11 cellular contexts compared by ENCODE assay signal in genomic region chr7:94368371-94368791, GRCh38. TPM values are rescaled to one million over a fixed set of nuclear protein-coding genes. Genes with fewer than 3 reads are reported as not detected.
DNase-seq lines count a peak whose midpoint lies in the region; ATAC-seq and TF ChIP-seq lines count a peak whose summit lies in the region.
"Had no signal": no experiment of that assay in that cellular context is flagged by ENCODE, and none has a peak within 500 bp of the region (broad histone marks: within the 10 kb centered on the region; RNA-seq: fewer than 3 reads in every experiment).

No MANE protein-coding gene starts in this region.

- no peak overlapping the region for H3K4me3 ChIP-seq in choroid plexus epithelial cell (ENCODE audit: low read depth, low read length)
- H3K4me3 ChIP-seq: BLaER1 treated with 17β-estradiol and CSF1 and Interleukin-3, amounts not matched to agents 10 nM and 100 nM had no signal

- H3K9me3 Mint-ChIP-seq in activated T-helper 1 cell treated with anti-CD3 and anti-CD28 coated beads, Interleukin-12 subunit alpha, Interleukin-12 subunit beta, Interleukin-2, Interleukin-4 antibody, amounts not matched to agents 30 ng/mL and 10 ng/mL and 1 ng/mL, durations not matched to agents 14 hours and 24 hours and 36 hours = no peaks in the 10 kb centered on the region
- peaks cover 12% of the 10 kb centered on the region for H3K9me3 Mint-ChIP-seq in WTC11
- H3K9me3 Mint-ChIP-seq: activated T-cell treated with anti-CD3 and anti-CD28 coated beads, Interleukin-2, amount 50 U/mL, for 24 hours had no signal

- POLR2A ChIA-PET in WTC11 (lab: Charles Lee) = interaction anchor here (0.6 to 0.9 kb wide), 2 partner anchors 46 to 136 kb away, joined by 3 to 6 read pairs; no protein-coding TSS in a partner anchor

- TF ChIP-seq CTCF in choroid plexus epithelial cell (conservative IDR thresholded peaks at IDR 0.05; ENCODE audit: low read depth, low read length) (no peak), WTC11 (IDR thresholded peaks at IDR 0.05) (no peak)

- no peaks in the 10 kb centered on the region for H3K4me1 Mint-ChIP-seq in activated T-helper 1 cell treated with anti-CD3 and anti-CD28 coated beads, Interleukin-12 subunit alpha, Interleukin-12 subunit beta, Interleukin-2, Interleukin-4 antibody, amounts not matched to agents 30 ng/mL and 10 ng/mL and 1 ng/mL, durations not matched to agents 14 hours and 24 hours and 36 hours (ENCODE audit: low read depth)
- H3K4me1 Mint-ChIP-seq in WTC11 = peaks cover 15% of the 10 kb centered on the region

- H3K36me3 Mint-ChIP-seq in activated T-helper 1 cell treated with anti-CD3 and anti-CD28 coated beads, Interleukin-12 subunit alpha, Interleukin-12 subunit beta, Interleukin-2, Interleukin-4 antibody, amounts not matched to agents 30 ng/mL and 10 ng/mL and 1 ng/mL, durations not matched to agents 14 hours and 24 hours and 36 hours (ENCODE audit: low read depth) = no peaks in the 10 kb centered on the region
- H3K36me3 Mint-ChIP-seq in WTC11 = no peaks in the 10 kb centered on the region

- intact Hi-C loops in activated T-helper 1 cell treated with anti-CD3 and anti-CD28 coated beads, Interleukin-12 subunit alpha, Interleukin-12 subunit beta, Interleukin-2, Interleukin-4 antibody, amounts not matched to agents 30 ng/mL and 10 ng/mL and 1 ng/mL, durations not matched to agents 14 hours and 24 hours and 36 hours (cut with micrococcal nuclease) = no loop called here

- no peak overlapping the region for H3K4me3 Mint-ChIP-seq in activated T-helper 1 cell treated with anti-CD3 and anti-CD28 coated beads, Interleukin-12 subunit alpha, Interleukin-12 subunit beta, Interleukin-2, Interleukin-4 antibody, amounts not matched to agents 30 ng/mL and 10 ng/mL and 1 ng/mL, durations not matched to agents 14 hours and 24 hours and 36 hours
- H3K4me3 Mint-ChIP-seq in WTC11 = no peak overlapping the region
- H3K4me3 Mint-ChIP-seq: activated T-cell treated with anti-CD3 and anti-CD28 coated beads, Interleukin-2, amount 50 U/mL, for 24 hours had no signal

- no peak overlapping the region for H3K27ac Mint-ChIP-seq in activated T-helper 1 cell treated with anti-CD3 and anti-CD28 coated beads, Interleukin-12 subunit alpha, Interleukin-12 subunit beta, Interleukin-2, Interleukin-4 antibody, amounts not matched to agents 30 ng/mL and 10 ng/mL and 1 ng/mL, durations not matched to agents 14 hours and 24 hours and 36 hours
- no peak overlapping the region for H3K27ac Mint-ChIP-seq in WTC11
- H3K27ac Mint-ChIP-seq: activated T-cell treated with anti-CD3 and anti-CD28 coated beads, Interleukin-2, amount 50 U/mL, for 24 hours had no signal

- peaks cover 11% of the 10 kb centered on the region for H3K27me3 Mint-ChIP-seq in activated T-helper 1 cell treated with anti-CD3 and anti-CD28 coated beads, Interleukin-12 subunit alpha, Interleukin-12 subunit beta, Interleukin-2, Interleukin-4 antibody, amounts not matched to agents 30 ng/mL and 10 ng/mL and 1 ng/mL, durations not matched to agents 14 hours and 24 hours and 36 hours (ENCODE audit: insufficient read depth)
- H3K27me3 Mint-ChIP-seq in WTC11 (ENCODE audit: low read depth) = no peaks in the 10 kb centered on the region

- DNase-seq in A172 (ENCODE audit: low spot score) = peak; percentile 23
- peak; percentile 48 for DNase-seq in NCI-H1694 (lab: John Stamatoyannopoulos, UW)
- DNase-seq in choroid plexus epithelial cell (ENCODE audit: low read depth) = peak; percentile 96
- DNase-seq in myocyte (ENCODE audit: low read depth) = peak; percentile 81
- no peak for DNase-seq in activated T-helper 1 cell treated with anti-CD3 and anti-CD28 coated beads, Interleukin-12 subunit alpha, Interleukin-12 subunit beta, Interleukin-2, Interleukin-4 antibody, amounts not matched to agents 30 ng/mL and 10 ng/mL and 1 ng/mL, durations not matched to agents 14 hours and 24 hours and 36 hours (ENCODE audit: low spot score)
- DNase-seq in WTC11 (ENCODE audit: low spot score) = no peak
- no peak for DNase-seq in effector CD4-positive, alpha-beta T cell
- DNase-seq: activated T-cell treated with anti-CD3 and anti-CD28 coated beads, Interleukin-2, amount 50 U/mL, for 24 hours had no signal

- CTCF ChIA-PET in WTC11 (lab: Charles Lee) = interaction anchor here (0.8 to 1.4 kb wide), 2 partner anchors 68 to 79 kb away, joined by 3 to 4 read pairs; no protein-coding TSS in a partner anchor

- ATAC-seq in HG02623 (IDR thresholded peaks at IDR 0.05; ENCODE audit: unreplicated experiment) (no peak), WTC11 (no peak)

TF ChIP-seq in WTC11, 78 proteins besides CTCF, POLR2A, EP300 and RAD21 (continues in another document):
- no peak for TF ChIP-seq ZBTB21 (CRISPR knock-in tag; IDR thresholded peaks at IDR 0.05; ENCODE audit: borderline replicate concordance)
- TF ChIP-seq NR3C1 (CRISPR knock-in tag; conservative IDR thresholded peaks at IDR 0.05; ENCODE audit: low read depth) = no peak
- no peak for TF ChIP-seq AR (CRISPR knock-in tag; IDR thresholded peaks at IDR 0.05)
- no peak for TF ChIP-seq ZNF532 (CRISPR knock-in tag; IDR thresholded peaks at IDR 0.05; ENCODE audit: borderline replicate concordance)
- TF ChIP-seq FOXP4 (CRISPR knock-in tag; IDR thresholded peaks at IDR 0.05) = no peak
- TF ChIP-seq NR2C2 (CRISPR knock-in tag; IDR thresholded peaks at IDR 0.05) = no peak
- no peak for TF ChIP-seq NFYB (CRISPR knock-in tag; conservative IDR thresholded peaks at IDR 0.05; ENCODE audit: low read depth)

RNA-seq across cellular contexts. Expression of gene COL1A2, which starts 26.3 kb away (rescaled TPM):
- total RNA-seq in A172 (2014; rRNA removed; shearing (Covaris generic)) = 104 and 144 TPM in 2 replicates
- total RNA-seq in myocyte (1,439 and 1,654 TPM in 2 replicates), WTC11 (2021) (81.2 to 96.6 TPM (median 88.1 TPM) in 3 replicates)
- polyA plus RNA-seq in myocyte (2012) = 6,351 TPM
- total RNA-seq in activated T-helper 1 cell treated with anti-CD3 and anti-CD28 coated beads, Interleukin-12 subunit alpha, Interleukin-12 subunit beta, Interleukin-2, Interleukin-4 antibody, amounts not matched to agents 30 ng/mL and 10 ng/mL and 1 ng/mL, durations not matched to agents 14 hours and 24 hours and 36 hours = 9.3 and 10.2 TPM in 2 replicates
- total RNA-seq: OCI-LY7 had no signal

Comparison
In these comparisons a context has a peak if more than half of its experiments do, and no peak if none do; other contexts are left out.
1. DNase-seq: peak in A172 (single experiment), NCI-H1694 (single experiment), choroid plexus epithelial cell (single experiment) and myocyte (single experiment); none in activated T-helper 1 cell treated with anti-CD3 and anti-CD28 coated beads, Interleukin-12 subunit alpha, Interleukin-12 subunit beta, Interleukin-2, Interleukin-4 antibody, amounts not matched to agents 30 ng/mL and 10 ng/mL and 1 ng/mL, durations not matched to agents 14 hours and 24 hours and 36 hours (single experiment), WTC11 (single experiment) and effector CD4-positive, alpha-beta T cell (single experiment).